ENCODE assay signal across 24 cellular contexts in the genomic region with DNA sequence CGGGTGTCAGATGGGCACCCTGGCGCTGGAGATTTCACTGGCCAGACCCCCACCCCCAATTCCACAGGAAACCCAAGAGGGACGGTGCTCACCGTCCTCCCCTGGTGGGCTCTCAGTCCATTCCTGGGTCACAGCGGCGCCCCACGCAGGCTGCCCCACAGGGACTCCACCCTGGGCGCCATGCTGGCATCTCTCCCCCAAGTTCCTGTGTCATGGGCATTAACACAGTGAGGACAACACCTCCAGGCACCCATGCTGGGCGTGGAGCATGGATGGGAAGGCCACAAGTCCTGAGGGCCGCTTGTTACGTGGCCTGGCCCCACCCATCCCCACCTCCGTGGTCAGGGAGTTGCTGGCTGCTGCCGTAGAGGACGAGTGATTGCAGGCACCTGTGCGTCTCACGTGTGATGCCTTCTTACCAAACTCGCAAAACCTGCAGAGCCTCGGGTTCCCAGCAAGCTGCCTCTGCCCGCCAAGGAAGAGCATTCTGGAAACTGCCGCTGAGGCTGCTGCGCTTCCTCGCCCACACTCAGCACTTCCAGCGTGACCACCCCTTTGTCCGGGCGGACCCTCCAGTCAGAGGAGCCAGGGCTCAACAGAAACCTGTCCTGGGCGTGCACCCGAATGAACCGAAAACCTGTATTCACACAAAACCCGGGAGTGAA.
DNase-seq lines count a peak whose midpoint lies in the region; ATAC-seq and TF ChIP-seq lines count a peak whose summit lies in the region.
"Had no signal": no experiment of that assay in that cellular context is flagged by ENCODE, and none has a peak within 500 bp of the region (broad histone marks: within the 10 kb centered on the region; RNA-seq: fewer than 3 reads in every experiment).

No MANE protein-coding gene starts in this region.

- ATAC-seq in upper lobe of right lung (no peak), GM21381 (IDR thresholded peaks at IDR 0.05; ENCODE audit: unreplicated experiment) (no peak), gastroesophageal sphincter (no peak)
- ATAC-seq: naive thymus-derived CD8-positive, alpha-beta T cell; WTC11 had no signal

- H3K9me3 ChIP-seq in neural progenitor cell (ENCODE audit: low read depth) (no peaks in the 10 kb centered on the region), upper lobe of right lung (no peaks in the 10 kb centered on the region), gastroesophageal sphincter (no peaks in the 10 kb centered on the region)
- H3K9me3 ChIP-seq: adrenal gland, stomach had no signal

- H3K27ac ChIP-seq in neural progenitor cell = no peak overlapping the region
- no peak overlapping the region for H3K27ac ChIP-seq in upper lobe of right lung
- H3K27ac ChIP-seq in gastroesophageal sphincter = peak overlapping the region in 2 of 4 donors; percentile 58 to 83
- H3K27ac ChIP-seq: adrenal gland, cardiac muscle cell, hepatocyte, HL-60, parathyroid adenoma had no signal

- H3K79me2 ChIP-seq in neural progenitor cell (ENCODE audit: low read depth) = no peaks in the 10 kb centered on the region
- H3K79me2 ChIP-seq: hepatocyte, parathyroid adenoma had no signal

- intact Hi-C loops in MCF 10A (cut with micrococcal nuclease) = no loop called here
- intact Hi-C loops in upper lobe of right lung (cut with DNase I) = no loop called here

- H3K4me1 ChIP-seq in neural progenitor cell (peaks cover 8% of the 10 kb centered on the region), upper lobe of right lung (no peaks in the 10 kb centered on the region), gastroesophageal sphincter (peaks cover 0 to 87% (median 13%) of the 10 kb centered on the region in 3 donors)
- H3K4me1 ChIP-seq: parathyroid adenoma had no signal

- POLR2A ChIA-PET in MCF 10A (lab: Yijun Ruan, JAX) = interaction anchor here (0.6 kb wide), 1 partner anchor 119 kb away, joined by 3 read pairs; no protein-coding TSS in a partner anchor

- peak; percentile 55 to 75 for DNase-seq in T47D (ENCODE audit: low read depth in 1 of 2, low spot score in 1 of 2)
- DNase-seq in MCF 10A (ENCODE audit: unreplicated experiment) = no peak
- peak; percentile 87 for DNase-seq in epithelial cell of esophagus (ENCODE audit: low read depth)
- no peak for DNase-seq in neural progenitor cell (ENCODE audit: low spot score)
- peak; percentile 65 for DNase-seq in upper lobe of right lung
- no peak for DNase-seq in mucosa of gallbladder (ENCODE audit: low spot score)
- DNase-seq: activated CD4-positive, alpha-beta T cell treated with anti-CD3 and anti-CD28 coated beads, Interleukin-2, amount 50 U/mL, for 48 hours; activated gamma-delta T cell; activated T-cell treated with anti-CD3 and anti-CD28 coated beads for 4 hours; MM.1S; NCI-H69; OCI-M1; stimulated activated CD4-positive, alpha-beta T cell treated with anti-CD3 and anti-CD28 coated beads, Interleukin-4, amount 100 ng/mL, for 1 hour had no signal

- in situ Hi-C loops in T47D (cut with HindIII; ENCODE audit: low pct_unique_long_range_greater_than_20kb, low sequenced_read_pairs) = no loop called here

- BruUV-seq in MCF 10A (replicated peaks; lab: Mats Ljungman, UMichigan) = no TSS peak

- H3K4me3 Mint-ChIP-seq in MCF 10A (ENCODE audit: unreplicated experiment) = no peak overlapping the region
- H3K4me3 Mint-ChIP-seq in neural progenitor cell = no peak overlapping the region
- H3K4me3 Mint-ChIP-seq: naive thymus-derived CD8-positive, alpha-beta T cell; WTC11 had no signal

- 83% methylated on average over 4 of the region's 29 CpGs; no CpG with 5 or more reads in 1 of the 2 donors for WGBS in gastroesophageal sphincter (ENCODE audit: low coverage in 1 of 2), 2 donors

- no peak for TF ChIP-seq EP300 in gastroesophageal sphincter (IDR thresholded peaks at IDR 0.05)

- H3K9ac ChIP-seq in neural progenitor cell = no peak overlapping the region
- H3K9ac ChIP-seq: parathyroid adenoma had no signal

- H3K4me3 ChIP-seq in epithelial cell of esophagus (ENCODE audit: low read length) (peak overlapping the region; percentile 34), neural progenitor cell (no peak overlapping the region), upper lobe of right lung (no peak overlapping the region), gastroesophageal sphincter (no peak overlapping the region)
- H3K4me3 ChIP-seq: adrenal gland, cardiac muscle cell, hepatocyte had no signal

- peaks cover 7% of the 10 kb centered on the region for H3K4me1 Mint-ChIP-seq in MCF 10A (ENCODE audit: insufficient read depth, unreplicated experiment)
- peaks cover 12% of the 10 kb centered on the region for H3K4me1 Mint-ChIP-seq in neural progenitor cell

- H3K27me3 ChIP-seq in neural progenitor cell (no peaks in the 10 kb centered on the region), upper lobe of right lung (no peaks in the 10 kb centered on the region), gastroesophageal sphincter (no peaks in the 10 kb centered on the region)
- H3K27me3 ChIP-seq: adrenal gland, cardiac muscle cell, hepatocyte had no signal

- no peaks in the 10 kb centered on the region for H3K9me3 Mint-ChIP-seq in MCF 10A (ENCODE audit: unreplicated experiment)
- peaks cover 3% of the 10 kb centered on the region for H3K9me3 Mint-ChIP-seq in neural progenitor cell
- H3K9me3 Mint-ChIP-seq: IgD-negative memory B cell, WTC11 had no signal

- H3K27me3 Mint-ChIP-seq in MCF 10A (ENCODE audit: insufficient read depth, unreplicated experiment) = no peaks in the 10 kb centered on the region
- peaks cover 3% of the 10 kb centered on the region for H3K27me3 Mint-ChIP-seq in neural progenitor cell (ENCODE audit: insufficient read depth, low read depth)

- H3K36me3 ChIP-seq in neural progenitor cell (no peaks in the 10 kb centered on the region), upper lobe of right lung (no peaks in the 10 kb centered on the region), gastroesophageal sphincter (no peaks in the 10 kb centered on the region)
- H3K36me3 ChIP-seq: adrenal gland, cardiac muscle cell, stomach had no signal

- TF ChIP-seq POLR2A in gastroesophageal sphincter (IDR thresholded peaks at IDR 0.05) = no peak

- CTCF ChIA-PET in MCF 10A (lab: Yijun Ruan, JAX) = no interaction called here

- TF ChIP-seq CTCF in MCF 10A (IDR thresholded peaks at IDR 0.05; ENCODE audit: unreplicated experiment) (no peak), epithelial cell of esophagus (IDR thresholded peaks at IDR 0.05; ENCODE audit: insufficient read depth, low read depth, low read length, missing control alignments) (no peak), neural progenitor cell (IDR thresholded peaks at IDR 0.05) (no peak), upper lobe of right lung (IDR thresholded peaks at IDR 0.05) (no peak), gastroesophageal sphincter (IDR thresholded peaks at IDR 0.05) (no peak)

- peaks cover 8% of the 10 kb centered on the region for H3F3A ChIP-seq in neural progenitor cell (ENCODE audit: low read depth)

- H3K4me2 ChIP-seq in neural progenitor cell = no peak overlapping the region
- H3K4me2 ChIP-seq: hepatocyte had no signal

- no peaks in the 10 kb centered on the region for H4K20me1 ChIP-seq in neural progenitor cell (ENCODE audit: low read depth)

- H3K36me3 Mint-ChIP-seq in MCF 10A (ENCODE audit: insufficient read depth, unreplicated experiment) = peaks cover 9% of the 10 kb centered on the region
- H3K36me3 Mint-ChIP-seq in neural progenitor cell = no peaks in the 10 kb centered on the region
- H3K36me3 Mint-ChIP-seq: IgD-negative memory B cell; naive thymus-derived CD8-positive, alpha-beta T cell; WTC11 had no signal

- H3K27ac Mint-ChIP-seq in MCF 10A (ENCODE audit: low read depth, unreplicated experiment) (no peak overlapping the region), neural progenitor cell (peak overlapping the region; percentile 44)
- H3K27ac Mint-ChIP-seq: IgD-negative memory B cell; naive thymus-derived CD8-positive, alpha-beta T cell; WTC11 had no signal

- no peak overlapping the region for H2AFZ ChIP-seq in neural progenitor cell (replicated peaks)
- H2AFZ ChIP-seq: hepatocyte, parathyroid adenoma had no signal

Comparison
In these comparisons a context has a peak if more than half of its experiments do, and no peak if none do; other contexts are left out.
1. DNase-seq: peak in T47D (2 of 2), epithelial cell of esophagus (single experiment) and upper lobe of right lung (single experiment); none in MCF 10A (single experiment), neural progenitor cell (single experiment) and mucosa of gallbladder (single experiment).